Comparison of ENCODE assay signal across 7 cellular contexts in the genomic region with DNA sequence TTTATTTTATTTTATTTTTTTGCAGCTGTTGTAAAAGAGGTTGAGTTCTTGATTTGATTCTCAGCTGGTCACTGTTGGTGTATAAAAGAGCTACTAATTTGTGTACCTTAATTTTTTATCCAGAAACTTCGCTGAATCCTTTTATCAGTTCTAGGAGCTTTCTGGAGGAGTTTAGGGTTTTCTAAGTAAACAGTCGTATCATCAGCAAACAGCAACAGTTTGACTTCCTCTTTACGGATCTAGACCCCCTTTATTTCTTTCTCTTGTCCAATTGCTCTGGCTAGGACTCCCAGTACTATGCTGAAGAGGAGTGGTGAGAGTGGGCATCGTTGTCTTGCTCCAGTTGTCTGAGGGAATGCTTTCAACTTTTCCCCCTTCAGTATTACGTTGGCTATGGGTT.
"Had no signal": no experiment of that assay in that cellular context is flagged by ENCODE, and none has a peak within 500 bp of the region (broad histone marks: within the 10 kb centered on the region; RNA-seq: fewer than 3 reads in every experiment).

No MANE protein-coding gene starts in this region.

- ATAC-seq: HCT116 had no signal

- H3K4me3 ChIP-seq: GM23248, HAP-1 had no signal

- H3K9me3 ChIP-seq: HAP-1 had no signal

- H2AFZ ChIP-seq: GM23248 had no signal

- H3K27ac ChIP-seq: GM23248 had no signal

- FAIRE-seq: HTR-8/SVneo had no signal

- DNase-seq: GM23248, GOT3, H7, IMR-90 had no signal

- H3K9ac ChIP-seq: GM23248 had no signal

- H3K4me1 ChIP-seq: HAP-1 had no signal

- H3K36me3 ChIP-seq: HAP-1 had no signal
